9 cellular contexts compared by ENCODE assay signal in genomic region chr17:38572292-38572664, GRCh38. TPM values are rescaled to one million over a fixed set of nuclear protein-coding genes. Genes with fewer than 3 reads are reported as not detected.
DNase-seq lines count a peak whose midpoint lies in the region; ATAC-seq, FAIRE-seq and TF ChIP-seq lines count a peak whose summit lies in the region.
"Had no signal": no experiment of that assay in that cellular context is flagged by ENCODE, and none has a peak within 500 bp of the region (broad histone marks: within the 10 kb centered on the region; RNA-seq: fewer than 3 reads in every experiment).

No MANE protein-coding gene starts in this region.

- H3K27me3 Mint-ChIP-seq in astrocyte (ENCODE audit: low read depth, unreplicated experiment): peaks cover 89% of the 10 kb centered on the region
- H3K27me3 Mint-ChIP-seq in naive thymus-derived CD4-positive, alpha-beta T cell: peaks cover 84 to 90% (median 87%) of the 10 kb centered on the region in 5 donors

- H3K36me3 ChIP-seq in heart right ventricle (no peaks in the 10 kb centered on the region), astrocyte (ENCODE audit: insufficient read depth, low read length) (no peaks in the 10 kb centered on the region), urinary bladder (ENCODE audit: insufficient read depth) (no peaks in the 10 kb centered on the region)
- H3K36me3 ChIP-seq in naive thymus-derived CD4-positive, alpha-beta T cell (ENCODE audit: control insufficient read depth in 2 of 3, insufficient read depth in 3 of 3, low read length in 3 of 3): no peaks in the 10 kb centered on the region

- H3K4me1 ChIP-seq in heart right ventricle: peaks cover 0 to 14% (median 5%) of the 10 kb centered on the region in 9 donors
- no peaks in the 10 kb centered on the region for H3K4me1 ChIP-seq in astrocyte (ENCODE audit: insufficient read depth, low read length)
- no peaks in the 10 kb centered on the region for H3K4me1 ChIP-seq in naive thymus-derived CD4-positive, alpha-beta T cell (ENCODE audit: control insufficient read depth in 2 of 2, insufficient read depth in 2 of 2, low read length in 2 of 2)
- no peaks in the 10 kb centered on the region for H3K4me1 ChIP-seq in urinary bladder (ENCODE audit: insufficient read depth)

- H4K20me1 ChIP-seq in astrocyte (ENCODE audit: insufficient read depth, low read length): peaks cover 6% of the 10 kb centered on the region

- H3K27me3 ChIP-seq in heart right ventricle (peaks cover 29 to 99% (median 96%) of the 10 kb centered on the region in 7 donors), astrocyte (ENCODE audit: insufficient read depth, low read length) (peaks cover 55% of the 10 kb centered on the region)
- H3K27me3 ChIP-seq in naive thymus-derived CD4-positive, alpha-beta T cell (ENCODE audit: control insufficient read depth in 2 of 2, insufficient read depth in 2 of 2, low read length in 2 of 2): peaks cover 16 to 27% of the 10 kb centered on the region in 2 donors

- intact Hi-C loops in heart right ventricle (cut with DNase I) (no loop called here), Right ventricle myocardium inferior (cut with DNase I) (no loop called here)
- intact Hi-C loops in naive thymus-derived CD4-positive, alpha-beta T cell (cut with micrococcal nuclease): loop anchor here in 1 of 2 donors (2.0 kb wide), 1 partner anchor 13 kb away; no protein-coding TSS in a partner anchor

- CTCF ChIA-PET in naive thymus-derived CD4-positive, alpha-beta T cell (lab: Charles Lee): interaction anchor here (1.2 kb wide), 1 partner anchor 14 kb away, joined by 5 read pairs; no protein-coding TSS in a partner anchor

- H3K9me3 ChIP-seq in heart right ventricle: no peaks in the 10 kb centered on the region
- no peaks in the 10 kb centered on the region for H3K9me3 ChIP-seq in astrocyte (ENCODE audit: insufficient read depth, low read depth, low read length)
- H3K9me3 ChIP-seq in naive thymus-derived CD4-positive, alpha-beta T cell (ENCODE audit: control insufficient read depth in 2 of 3, low read length in 3 of 3): no peaks in the 10 kb centered on the region

- peak overlapping the region; percentile 60 for H3K4me3 Mint-ChIP-seq in astrocyte (ENCODE audit: unreplicated experiment)
- H3K4me3 Mint-ChIP-seq in naive thymus-derived CD4-positive, alpha-beta T cell: peak overlapping the region in 6 of 10 donors; percentile 43 to 70 (median 54)
- H3K4me3 Mint-ChIP-seq: dendritic cell treated with granulocyte-macrophage colony-stimulating factor and Interleukin-4, amounts not matched to agents 40 ng/mL and 50 ng/mL, for 4 days had no signal

- no peak overlapping the region for H2AFZ ChIP-seq in astrocyte (ENCODE audit: low read depth, low read length)

- no peak overlapping the region for H3K27ac Mint-ChIP-seq in astrocyte (ENCODE audit: unreplicated experiment)
- no peak overlapping the region for H3K27ac Mint-ChIP-seq in naive thymus-derived CD4-positive, alpha-beta T cell
- H3K27ac Mint-ChIP-seq: dendritic cell treated with granulocyte-macrophage colony-stimulating factor and Interleukin-4, amounts not matched to agents 40 ng/mL and 50 ng/mL, for 4 days had no signal

- DNase-seq in heart right ventricle (no peak), Right ventricle myocardium inferior (ENCODE audit: missing footprints) (no peak), astrocyte (ENCODE audit: low read depth) (no peak), erythroblast (lab: John Stamatoyannopoulos, UW) (no peak)
- DNase-seq in naive thymus-derived CD4-positive, alpha-beta T cell: no peak

- POLR2A ChIA-PET in naive thymus-derived CD4-positive, alpha-beta T cell (lab: Charles Lee): interaction anchor here (1.2 kb wide), 1 partner anchor 31 kb away, joined by 3 read pairs; no protein-coding TSS in a partner anchor

- FAIRE-seq in astrocyte (lab: Jason Lieb, UNC): no peak

- peak overlapping the region; percentile 46 for H3K4me2 ChIP-seq in astrocyte (ENCODE audit: low read length)

- H3K9me3 Mint-ChIP-seq in astrocyte (ENCODE audit: unreplicated experiment): peaks cover 3% of the 10 kb centered on the region
- H3K9me3 Mint-ChIP-seq in naive thymus-derived CD4-positive, alpha-beta T cell: peaks cover 0 to 7% (median 0%) of the 10 kb centered on the region in 11 donors
- H3K9me3 Mint-ChIP-seq: dendritic cell treated with granulocyte-macrophage colony-stimulating factor and Interleukin-4, amounts not matched to agents 40 ng/mL and 50 ng/mL, for 4 days had no signal

- H3K79me2 ChIP-seq in astrocyte (ENCODE audit: insufficient read depth, low read length): no peaks in the 10 kb centered on the region

- H3K9ac ChIP-seq in astrocyte (ENCODE audit: low read length): no peak overlapping the region

- TF ChIP-seq CTCF in heart right ventricle (IDR thresholded peaks at IDR 0.05) (no peak), astrocyte (IDR thresholded peaks at IDR 0.05; ENCODE audit: insufficient read depth, low read depth, low read length) (no peak)

- H3K4me1 Mint-ChIP-seq in astrocyte (ENCODE audit: low read depth, unreplicated experiment): peaks cover 7% of the 10 kb centered on the region
- H3K4me1 Mint-ChIP-seq in naive thymus-derived CD4-positive, alpha-beta T cell: peaks cover 0 to 18% (median 8%) of the 10 kb centered on the region in 7 donors

- TF ChIP-seq POLR2A in erythroblast (IDR thresholded peaks at IDR 0.05; ENCODE audit: low read length): no peak

- H3K27ac ChIP-seq in heart right ventricle: no peak overlapping the region
- H3K27ac ChIP-seq in astrocyte (ENCODE audit: low read depth, low read length): no peak overlapping the region
- no peak overlapping the region for H3K27ac ChIP-seq in naive thymus-derived CD4-positive, alpha-beta T cell (ENCODE audit: low read depth, low read length)
- H3K27ac ChIP-seq in urinary bladder (ENCODE audit: low read depth): no peak overlapping the region

- H3K36me3 Mint-ChIP-seq in astrocyte (ENCODE audit: low read depth, unreplicated experiment): peaks cover 7% of the 10 kb centered on the region
- H3K36me3 Mint-ChIP-seq in naive thymus-derived CD4-positive, alpha-beta T cell: peaks cover 0 to 3% (median 0%) of the 10 kb centered on the region in 5 donors

- H3K4me3 ChIP-seq in heart right ventricle (peak overlapping the region in 8 of 10 donors; percentile 13 to 34 (median 24)), astrocyte (ENCODE audit: insufficient read depth, low read depth, low read length) (no peak overlapping the region), urinary bladder (ENCODE audit: low read depth, low read length) (peak overlapping the region; percentile 35)
- H3K4me3 ChIP-seq in naive thymus-derived CD4-positive, alpha-beta T cell (ENCODE audit: low read length): no peak overlapping the region

- ATAC-seq in heart right ventricle (no peak), Right ventricle myocardium inferior (no peak), GM18861 (IDR thresholded peaks at IDR 0.05; ENCODE audit: unreplicated experiment) (no peak), HG03097 (IDR thresholded peaks at IDR 0.05; ENCODE audit: low FRiP score, unreplicated experiment) (no peak)
- ATAC-seq in naive thymus-derived CD4-positive, alpha-beta T cell: no peak

- WGBS in heart right ventricle, 2 donors: 1 to 2% methylated on average over 24 to 25 of the region's 25 CpGs
- 1% methylated on average over 25 of the region's 25 CpGs for WGBS in urinary bladder

RNA-seq across cellular contexts. Expression of gene SRCIN1, which starts 33.5 kb away (rescaled TPM):
- total RNA-seq in heart right ventricle: 1 to 10 TPM in 8 of 10 donors, under 1 TPM in 2; 0.27 to 3.2 (median 1.3) TPM
- 1 to 10 TPM in 1 of 2 donors, under 1 TPM in 1; 0.29 to 1.2 TPM for polyA plus RNA-seq in heart right ventricle
- total RNA-seq in Right ventricle myocardium inferior: 1.4 TPM
- 0.75 and 1.5 TPM in 2 replicates for total RNA-seq in astrocyte
- under 1 TPM in 4 of 5 experiments, not detected in 1; 0.15 to 0.40 (median 0.23) TPM for total RNA-seq in naive thymus-derived CD4-positive, alpha-beta T cell
- not detected for polyA plus RNA-seq in naive thymus-derived CD4-positive, alpha-beta T cell
- 2.7 TPM for total RNA-seq in urinary bladder
- 3.0 TPM for polyA plus RNA-seq in urinary bladder

Comparison
In these comparisons a context has a peak if more than half of its experiments do, and no peak if none do; other contexts are left out.
1. H3K4me3 ChIP-seq: peak in heart right ventricle (8 of 10) and urinary bladder (single experiment); none in astrocyte (single experiment) and naive thymus-derived CD4-positive, alpha-beta T cell (single experiment).